Comparison of ENCODE assay signal across 21 cellular contexts in genomic region chr17:37116802-37117201, GRCh38.
"Had no signal": no experiment of that assay in that cellular context is flagged by ENCODE, and none has a peak within 500 bp of the region (broad histone marks: within the 10 kb centered on the region; RNA-seq: fewer than 3 reads in every experiment).

No MANE protein-coding gene starts in this region.

- H3K4me3 ChIP-seq: cardiac muscle cell, heart left ventricle, right lobe of liver, skin epidermis, stomach, suprapubic skin, tibial nerve had no signal

- H3K27ac Mint-ChIP-seq: activated CD4-positive, alpha-beta memory T cell treated with anti-CD3 and anti-CD28 coated beads for 36 hours; activated naive CD8-positive, alpha-beta T cell treated with anti-CD3 and anti-CD28 coated beads for 36 hours; stimulated activated memory B cell treated with anti-CD40 and anti-IgM and Interleukin-4, amounts not matched to agents 10 μg/mL and 1 μg/mL and 100 μg/mL, for 72 hours; T-helper 2 cell treated with Interferon-gamma antibody and Interleukin-4, amounts not matched to agents 5 μg/mL and 100 μg/mL, for 36 hours had no signal

- ATAC-seq: heart left ventricle; left cardiac atrium; stimulated activated memory B cell treated with anti-CD40 and anti-IgM and Interleukin-4, amounts not matched to agents 10 μg/mL and 1 μg/mL and 100 μg/mL, for 72 hours had no signal

- H3K4me3 Mint-ChIP-seq: activated CD4-positive, alpha-beta memory T cell treated with anti-CD3 and anti-CD28 coated beads for 36 hours; activated naive CD8-positive, alpha-beta T cell treated with anti-CD3 and anti-CD28 coated beads for 36 hours; nephron progenitor cell; stimulated activated memory B cell treated with anti-CD40 and anti-IgM and Interleukin-4, amounts not matched to agents 10 μg/mL and 1 μg/mL and 100 μg/mL, for 72 hours; T-helper 2 cell treated with Interferon-gamma antibody and Interleukin-4, amounts not matched to agents 5 μg/mL and 100 μg/mL, for 36 hours had no signal

- H3K4me1 Mint-ChIP-seq: activated naive CD8-positive, alpha-beta T cell treated with anti-CD3 and anti-CD28 coated beads for 36 hours; stimulated activated memory B cell treated with anti-CD40 and anti-IgM and Interleukin-4, amounts not matched to agents 10 μg/mL and 1 μg/mL and 100 μg/mL, for 72 hours had no signal

- H3K9me3 Mint-ChIP-seq: activated CD4-positive, alpha-beta memory T cell treated with anti-CD3 and anti-CD28 coated beads for 36 hours; activated naive CD8-positive, alpha-beta T cell treated with anti-CD3 and anti-CD28 coated beads for 36 hours; nephron progenitor cell; stimulated activated memory B cell treated with anti-CD40 and anti-IgM and Interleukin-4, amounts not matched to agents 10 μg/mL and 1 μg/mL and 100 μg/mL, for 72 hours; T-helper 2 cell treated with Interferon-gamma antibody and Interleukin-4, amounts not matched to agents 5 μg/mL and 100 μg/mL, for 36 hours had no signal

- DNase-seq: activated CD4-positive, alpha-beta memory T cell treated with anti-CD3 and anti-CD28 coated beads for 36 hours; activated CD4-positive, alpha-beta T cell treated with anti-CD3 and anti-CD28 coated beads for 4 hours; activated naive CD4-positive, alpha-beta T cell treated with Interleukin-2 at 50 U/mL for 16 hours; activated naive CD8-positive, alpha-beta T cell treated with anti-CD3 and anti-CD28 coated beads for 36 hours; activated T-cell treated with anti-CD3 and anti-CD28 coated beads, Interleukin-2, amount 50 U/mL, for 48 hours; cortex of kidney; heart left ventricle; islet precursor cell; left cardiac atrium; nephron progenitor cell; occipital lobe; right lobe of liver; stimulated activated CD4-positive, alpha-beta T cell treated with anti-CD3 and anti-CD28 coated beads, Interleukin-2, amount 100 ng/mL, for 24 hours; stomach had no signal

- H3K4me1 ChIP-seq: heart left ventricle, stomach, suprapubic skin had no signal

- H3K27me3 Mint-ChIP-seq: activated CD4-positive, alpha-beta memory T cell treated with anti-CD3 and anti-CD28 coated beads for 36 hours; activated naive CD8-positive, alpha-beta T cell treated with anti-CD3 and anti-CD28 coated beads for 36 hours; stimulated activated memory B cell treated with anti-CD40 and anti-IgM and Interleukin-4, amounts not matched to agents 10 μg/mL and 1 μg/mL and 100 μg/mL, for 72 hours had no signal

- H3K27me3 ChIP-seq: cardiac muscle cell, heart left ventricle, right lobe of liver, stomach, suprapubic skin, tibial nerve had no signal

- H3K27ac ChIP-seq: cardiac muscle cell, epithelial cell of prostate, heart left ventricle, skin epidermis, stomach, suprapubic skin, tibial nerve had no signal

- H3K9me3 ChIP-seq: heart left ventricle, right lobe of liver, stomach, suprapubic skin, tibial nerve had no signal
